Comparison of ENCODE assay signal across 8 cellular contexts in the genomic region with DNA sequence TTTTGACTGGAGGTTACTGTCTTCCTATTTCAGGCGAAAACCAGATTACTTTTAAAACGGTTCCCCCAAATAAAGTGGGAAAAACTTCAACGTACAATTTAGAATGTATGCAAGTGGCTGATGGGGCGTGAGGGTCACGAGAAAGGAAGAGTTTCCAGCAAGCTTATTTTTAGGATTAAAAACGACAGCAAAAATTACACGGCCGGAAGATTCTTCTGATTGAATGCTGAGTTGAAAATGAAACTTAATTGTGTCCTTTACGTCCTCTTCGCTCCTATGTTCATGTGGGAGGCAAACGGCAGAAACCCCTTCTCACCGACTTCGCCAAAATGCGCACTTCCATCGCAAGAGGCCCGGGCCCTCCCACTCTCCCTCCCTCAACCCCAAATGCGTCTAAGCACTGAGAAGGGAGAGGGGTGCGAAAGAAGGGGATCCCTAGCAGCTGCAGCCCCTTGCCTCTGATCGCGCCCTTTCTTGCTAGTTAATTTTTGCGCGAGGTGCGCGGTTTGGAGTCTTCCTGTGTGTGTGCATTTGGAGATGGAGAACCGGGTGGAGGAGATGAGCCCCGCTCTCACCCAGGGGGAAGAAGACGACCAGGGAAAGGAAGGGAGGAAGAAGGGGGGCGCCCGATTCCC. TPM values are rescaled to one million over a fixed set of nuclear protein-coding genes. Genes with fewer than 3 reads are reported as not detected.
DNase-seq lines count a peak whose midpoint lies in the region; ATAC-seq and TF ChIP-seq lines count a peak whose summit lies in the region.

No MANE protein-coding gene starts in this region.

- H3K9me3 Mint-ChIP-seq in endodermal cell: no peaks in the 10 kb centered on the region

- peak; percentile 74 for DNase-seq in NCI-H2171 treated with DMSO at 0.1 percent for 48 hours (lab: John Stamatoyannopoulos, UW)
- peak in 2 of 3 experiments; percentile 45 to 51 for DNase-seq in activated CD8-positive, alpha-beta memory T cell treated with anti-CD3 and anti-CD28 coated beads for 48 hours (ENCODE audit: low read depth in 2 of 3, low spot score in 2 of 3)
- DNase-seq in endodermal cell: peak; percentile 73
- DNase-seq in middle frontal gyrus (ENCODE audit: extremely low spot score, low spot score): peak; percentile 15
- DNase-seq in stimulated activated CD8-positive, alpha-beta memory T cell treated with anti-CD3 and anti-CD28 coated beads, Interleukin-15, amount 100 ng/mL, for 48 hours (ENCODE audit: low read depth in 2 of 2): peak; percentile 26 to 53
- DNase-seq in SHP77 (lab: John Stamatoyannopoulos, UW): no peak

- no peaks in the 10 kb centered on the region for H3K36me3 Mint-ChIP-seq in endodermal cell (ENCODE audit: low read depth)

- peaks cover 63% of the 10 kb centered on the region for H3K27me3 ChIP-seq in endodermal cell (ENCODE audit: control insufficient read depth, insufficient read depth, low read length, poor library complexity, severe bottlenecking)

- no peaks in the 10 kb centered on the region for H3K9me3 ChIP-seq in endodermal cell (ENCODE audit: control insufficient read depth, low read length)

- H3K9ac ChIP-seq in endodermal cell (ENCODE audit: extremely low read depth, low read length, poor library complexity, severe bottlenecking): peak overlapping the region; percentile 45

- WGBS in endodermal cell (ENCODE audit: insufficient coverage in 1 of 2, insufficient read length in 1 of 2), 2 experiments: 0 to 1% methylated on average over 10 to 29 of the region's 29 CpGs

- H3K27me3 Mint-ChIP-seq in endodermal cell (ENCODE audit: insufficient read depth): peaks cover 48% of the 10 kb centered on the region

- H3K4me3 ChIP-seq in GM08714 (ENCODE audit: low read length) (peak overlapping the region; percentile 81), endodermal cell (ENCODE audit: low read length) (peak overlapping the region; percentile 90)

- H3K4me1 ChIP-seq in endodermal cell (ENCODE audit: control insufficient read depth, insufficient read depth, low read length): no peaks in the 10 kb centered on the region

- H3K27ac ChIP-seq in endodermal cell (ENCODE audit: low read depth, low read length): peak overlapping the region; percentile 27

- no peak overlapping the region for H3K27ac Mint-ChIP-seq in endodermal cell

- ATAC-seq in HG02571 (IDR thresholded peaks at IDR 0.05; ENCODE audit: unreplicated experiment): peak; percentile 10

- H3K4me1 Mint-ChIP-seq in endodermal cell: no peaks in the 10 kb centered on the region

- H3K4me3 Mint-ChIP-seq in endodermal cell: peak overlapping the region; percentile 79

- TF ChIP-seq CTCF in endodermal cell (conservative IDR thresholded peaks at IDR 0.05): no peak

- no peaks in the 10 kb centered on the region for H3K36me3 ChIP-seq in endodermal cell (ENCODE audit: control insufficient read depth, insufficient read depth, low read length)

RNA-seq across cellular contexts. Expression of a gene that starts 0.6 kb away (rescaled TPM):
- total RNA-seq in endodermal cell: 10 to 100 TPM in 1 of 2 donors, 1 to 10 TPM in 1; 6.4 to 12.0 TPM
- polyA plus RNA-seq in endodermal cell (2013, experiment 1 of 2): 58.8 TPM
- polyA plus RNA-seq in endodermal cell (2013, experiment 2 of 2): 54.4 TPM

Comparison
In these comparisons a context has a peak if more than half of its experiments do, and no peak if none do; other contexts are left out.
1. DNase-seq: peak in NCI-H2171 treated with DMSO at 0.1 percent for 48 hours (single experiment), activated CD8-positive, alpha-beta memory T cell treated with anti-CD3 and anti-CD28 coated beads for 48 hours (2 of 3), endodermal cell (single experiment), middle frontal gyrus (single experiment) and stimulated activated CD8-positive, alpha-beta memory T cell treated with anti-CD3 and anti-CD28 coated beads, Interleukin-15, amount 100 ng/mL, for 48 hours (2 of 2); none in SHP77 (0 of 2).